Comparison of ENCODE assay signal across 9 cellular contexts in the genomic region with DNA sequence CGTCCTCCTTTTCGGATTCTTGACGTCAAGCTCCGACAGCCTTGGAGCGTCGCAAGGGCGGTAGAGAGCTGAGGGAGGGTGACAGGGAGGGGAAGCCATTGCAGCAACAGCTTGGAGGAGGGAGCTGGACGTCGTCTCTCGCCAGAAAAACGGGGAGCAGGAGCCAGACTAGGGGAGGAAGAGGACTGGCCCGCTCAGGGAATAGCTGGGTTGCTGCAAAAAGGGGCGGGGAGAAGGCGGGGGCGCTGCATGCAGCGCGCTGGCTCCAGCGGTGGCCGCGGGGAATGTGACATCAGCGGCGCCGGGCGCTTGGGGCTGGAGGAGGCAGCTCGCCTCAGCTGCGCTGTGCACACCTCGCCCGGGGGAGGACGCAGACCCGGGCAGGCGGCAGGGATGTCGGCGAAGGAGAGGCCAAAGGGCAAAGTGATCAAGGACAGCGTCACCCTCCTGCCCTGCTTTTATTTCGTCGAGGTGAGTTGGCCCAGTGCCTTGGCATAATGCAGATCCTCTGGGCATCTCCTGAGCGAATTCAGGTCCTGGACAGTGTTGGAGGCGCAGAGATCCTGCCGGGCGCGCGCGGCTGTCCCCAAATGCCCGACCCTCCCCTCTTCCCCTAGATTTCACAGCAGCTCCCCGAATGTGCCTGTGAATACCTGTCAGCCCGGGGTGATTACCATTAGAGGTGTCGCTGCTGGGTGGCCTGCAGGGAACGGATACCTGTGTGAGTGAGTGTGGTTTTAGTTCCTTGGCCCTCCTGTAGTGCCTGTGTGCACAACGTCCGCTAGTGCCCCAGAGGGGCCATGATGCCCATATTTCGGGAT. TPM values are rescaled to one million over a fixed set of nuclear protein-coding genes. Genes with fewer than 3 reads are reported as not detected.
DNase-seq lines count a peak whose midpoint lies in the region; FAIRE-seq and TF ChIP-seq lines count a peak whose summit lies in the region.
"Had no signal": no experiment of that assay in that cellular context is flagged by ENCODE, and none has a peak within 500 bp of the region (broad histone marks: within the 10 kb centered on the region; RNA-seq: fewer than 3 reads in every experiment).

A gene with protein sequence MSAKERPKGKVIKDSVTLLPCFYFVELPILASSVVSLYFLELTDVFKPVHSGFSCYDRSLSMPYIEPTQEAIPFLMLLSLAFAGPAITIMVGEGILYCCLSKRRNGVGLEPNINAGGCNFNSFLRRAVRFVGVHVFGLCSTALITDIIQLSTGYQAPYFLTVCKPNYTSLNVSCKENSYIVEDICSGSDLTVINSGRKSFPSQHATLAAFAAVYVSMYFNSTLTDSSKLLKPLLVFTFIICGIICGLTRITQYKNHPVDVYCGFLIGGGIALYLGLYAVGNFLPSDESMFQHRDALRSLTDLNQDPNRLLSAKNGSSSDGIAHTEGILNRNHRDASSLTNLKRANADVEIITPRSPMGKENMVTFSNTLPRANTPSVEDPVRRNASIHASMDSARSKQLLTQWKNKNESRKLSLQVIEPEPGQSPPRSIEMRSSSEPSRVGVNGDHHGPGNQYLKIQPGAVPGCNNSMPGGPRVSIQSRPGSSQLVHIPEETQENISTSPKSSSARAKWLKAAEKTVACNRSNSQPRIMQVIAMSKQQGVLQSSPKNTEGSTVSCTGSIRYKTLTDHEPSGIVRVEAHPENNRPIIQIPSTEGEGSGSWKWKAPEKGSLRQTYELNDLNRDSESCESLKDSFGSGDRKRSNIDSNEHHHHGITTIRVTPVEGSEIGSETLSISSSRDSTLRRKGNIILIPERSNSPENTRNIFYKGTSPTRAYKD (plus strand): TSS at position 292 of the 821 bp plus-strand sequence. CDS start 102 bp downstream, at position 394.

- H3F3A ChIP-seq in SK-N-SH (replicated peaks; ENCODE audit: insufficient read depth), result no peaks in the 10 kb centered on the region

- WGBS in SK-N-SH (ENCODE audit: low lambda C conversion rate), result 5% methylated on average over 14 of the region's 51 CpGs

- H3K27me3 ChIP-seq in SK-N-SH (ENCODE audit: insufficient read depth), result peaks cover 15% of the 10 kb centered on the region; the same call in 1 of the 2 replicates
- peaks cover 8% of the 10 kb centered on the region for H3K27me3 ChIP-seq in effector memory CD4-positive, alpha-beta T cell (replicated peaks; ENCODE audit: control insufficient read depth, insufficient read depth, low read length, poor library complexity, severe bottlenecking)

- peak within 1 kb of the TSS; percentile 58 to 60 for H3K4me3 ChIP-seq in SK-N-SH (ENCODE audit: low read depth in 2 of 2, low read length in 1 of 2)
- no peak within 1 kb of the TSS for H3K4me3 ChIP-seq in effector memory CD4-positive, alpha-beta T cell (ENCODE audit: insufficient read depth, low read depth, low read length, poor library complexity, severe bottlenecking)

- FAIRE-seq in urothelium cell line (lab: Jason Lieb, UNC), result peak; percentile 81

- no peaks in the 10 kb centered on the region for H3K9me3 ChIP-seq in SK-N-SH
- no peaks in the 10 kb centered on the region for H3K9me3 ChIP-seq in effector memory CD4-positive, alpha-beta T cell (ENCODE audit: control insufficient read depth, low read length)

- peak within 1 kb of the TSS; percentile 79 for H3K4me2 ChIP-seq in SK-N-SH

- no peaks in the 10 kb centered on the region for H4K20me1 ChIP-seq in SK-N-SH (ENCODE audit: insufficient read depth)

- peak within 1 kb of the TSS; percentile 56; the same call in 1 of the 2 replicates for H2AFZ ChIP-seq in SK-N-SH (ENCODE audit: low read depth)

- no peaks in the 10 kb centered on the region for H3K79me2 ChIP-seq in SK-N-SH (ENCODE audit: insufficient read depth)

- CTCF ChIA-PET in SK-N-SH (lab: Yijun Ruan, JAX), result interaction anchor here (0.7 to 1.9 kb wide), 12 partner anchors 8 to 421 kb away, joined by 3 to 12 read pairs (median 3); no protein-coding TSS in a partner anchor

- H3K9me2 ChIP-seq in SK-N-SH, result no peaks in the 10 kb centered on the region

- DNase-seq in stimulated activated CD4-positive, alpha-beta T cell treated with anti-CD3 and anti-CD28 coated beads, Interleukin-15, amount 100 ng/mL, for 24 hours, result peak; percentile 31
- DNase-seq in stimulated activated CD4-positive, alpha-beta T cell treated with anti-CD3 and anti-CD28 coated beads, Interleukin-12 subunit alpha, Interleukin-12 subunit beta, amount 100 ng/mL, for 4 hours, result no peak
- DNase-seq in SK-N-SH (peak; percentile 85), fibroblast of gingiva (ENCODE audit: low read depth) (peak; percentile 39), mucosa of gallbladder (ENCODE audit: low spot score) (peak; percentile 54), urothelium cell line (ENCODE audit: low spot score) (peak; percentile 72), DMS153 (lab: John Stamatoyannopoulos, UW) (no peak)
- no peak for DNase-seq in effector memory CD4-positive, alpha-beta T cell
- DNase-seq: stimulated activated naive B cell treated with anti-CD40 and anti-IgM and Interleukin-4, amounts not matched to agents 10 μg/mL and 1 μg/mL and 100 μg/mL, for 72 hours had no signal

- H3K9ac ChIP-seq in SK-N-SH, result no peak within 1 kb of the TSS

- TF ChIP-seq EP300 in SK-N-SH (IDR thresholded peaks at IDR 0.05; ENCODE audit: borderline replicate concordance in 1 of 2, low read depth in 1 of 2, low read length in 1 of 2), result no peak

- no peaks in the 10 kb centered on the region for H3K36me3 ChIP-seq in SK-N-SH (replicated peaks in 1 of 2; ENCODE audit: control insufficient read depth in 1 of 2, insufficient read depth in 2 of 2, low read length in 1 of 2)
- no peaks in the 10 kb centered on the region for H3K36me3 ChIP-seq in effector memory CD4-positive, alpha-beta T cell (ENCODE audit: control insufficient read depth, insufficient read depth, low read length)

- peak within 1 kb of the TSS in 1 of 2 experiments; percentile 90; a peak in 2 of 4 replicates for H3K27ac ChIP-seq in SK-N-SH (ENCODE audit: low read depth in 2 of 2, low read length in 1 of 2)
- no peak within 1 kb of the TSS for H3K27ac ChIP-seq in effector memory CD4-positive, alpha-beta T cell (ENCODE audit: insufficient read depth, low read length, poor library complexity, severe bottlenecking)

- TF ChIP-seq CTCF in SK-N-SH (IDR thresholded peaks at IDR 0.05), result no peak

- H3K4me1 ChIP-seq in SK-N-SH (ENCODE audit: control insufficient read depth in 1 of 2, insufficient read depth in 2 of 2, low read depth in 1 of 2, low read length in 1 of 2), result peaks cover 0 to 8% of the 10 kb centered on the region in 2 experiments; a peak in 3 of 4 replicates
- peaks cover 4% of the 10 kb centered on the region for H3K4me1 ChIP-seq in effector memory CD4-positive, alpha-beta T cell (ENCODE audit: control insufficient read depth, insufficient read depth, low read length, poor library complexity, severe bottlenecking)

- POLR2A ChIA-PET in SK-N-SH (lab: Yijun Ruan, JAX), result interaction anchor here (0.7 to 1.9 kb wide), 3 partner anchors 37 to 259 kb away, joined by 3 to 10 read pairs (median 8); a partner anchor contains a TSS

- peak; percentile 30; the same call in 1 of the 2 replicates for TF ChIP-seq RAD21 in SK-N-SH (IDR thresholded peaks at IDR 0.05; ENCODE audit: low read length)

TF ChIP-seq in SK-N-SH, 30 proteins besides CTCF, POLR2A, EP300 and RAD21:
- TF ChIP-seq GATA2 (CRISPR knock-in tag; IDR thresholded peaks at IDR 0.05), result peak; percentile 42
- TF ChIP-seq POLR2AphosphoS5 (IDR thresholded peaks at IDR 0.05; ENCODE audit: low read depth, low read length), result no peak
- TF ChIP-seq FOXJ3 (CRISPR knock-in tag; IDR thresholded peaks at IDR 0.05), result 0 out of 2 replicates have a peak, but pooled peaks have one; percentile 61
- TF ChIP-seq NRF1 (IDR thresholded peaks at IDR 0.05; ENCODE audit: low read depth, low read length), result no peak
- TF ChIP-seq, protein P1, sequence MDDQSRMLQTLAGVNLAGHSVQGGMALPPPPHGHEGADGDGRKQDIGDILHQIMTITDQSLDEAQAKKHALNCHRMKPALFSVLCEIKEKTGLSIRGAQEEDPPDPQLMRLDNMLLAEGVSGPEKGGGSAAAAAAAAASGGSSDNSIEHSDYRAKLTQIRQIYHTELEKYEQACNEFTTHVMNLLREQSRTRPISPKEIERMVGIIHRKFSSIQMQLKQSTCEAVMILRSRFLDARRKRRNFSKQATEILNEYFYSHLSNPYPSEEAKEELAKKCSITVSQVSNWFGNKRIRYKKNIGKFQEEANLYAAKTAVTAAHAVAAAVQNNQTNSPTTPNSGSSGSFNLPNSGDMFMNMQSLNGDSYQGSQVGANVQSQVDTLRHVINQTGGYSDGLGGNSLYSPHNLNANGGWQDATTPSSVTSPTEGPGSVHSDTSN (IDR thresholded peaks at IDR 0.05), result no peak
- no peak for TF ChIP-seq FOSL2 (IDR thresholded peaks at IDR 0.05; ENCODE audit: borderline replicate concordance, low read depth)
- TF ChIP-seq MXI1 (IDR thresholded peaks at IDR 0.05; ENCODE audit: low read depth, low read length), result peak; percentile 47; the same call in 1 of the 2 replicates
- TF ChIP-seq, protein P2, sequence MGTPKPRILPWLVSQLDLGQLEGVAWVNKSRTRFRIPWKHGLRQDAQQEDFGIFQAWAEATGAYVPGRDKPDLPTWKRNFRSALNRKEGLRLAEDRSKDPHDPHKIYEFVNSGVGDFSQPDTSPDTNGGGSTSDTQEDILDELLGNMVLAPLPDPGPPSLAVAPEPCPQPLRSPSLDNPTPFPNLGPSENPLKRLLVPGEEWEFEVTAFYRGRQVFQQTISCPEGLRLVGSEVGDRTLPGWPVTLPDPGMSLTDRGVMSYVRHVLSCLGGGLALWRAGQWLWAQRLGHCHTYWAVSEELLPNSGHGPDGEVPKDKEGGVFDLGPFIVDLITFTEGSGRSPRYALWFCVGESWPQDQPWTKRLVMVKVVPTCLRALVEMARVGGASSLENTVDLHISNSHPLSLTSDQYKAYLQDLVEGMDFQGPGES (IDR thresholded peaks at IDR 0.05; ENCODE audit: low read depth, low read length), result no peak

RNA-seq across cellular contexts. Expression of the gene that starts here (rescaled TPM):
- 0.61 and 2.1 TPM in 2 replicates for polyA plus RNA-seq in SK-N-SH (2012; rRNA removed)
- polyA plus RNA-seq in SK-N-SH (2012; cell fraction: cytosol; rRNA removed), result 2.0 and 4.0 TPM in 2 replicates
- 2.9 and 3.6 TPM in 2 replicates for polyA plus RNA-seq in SK-N-SH (2012; cell fraction: nucleus; rRNA removed)
- 2.2 TPM for total RNA-seq in mucosa of gallbladder

Comparison
In these comparisons a context has a peak if more than half of its experiments do, and no peak if none do; other contexts are left out.
1. DNase-seq: peak in stimulated activated CD4-positive, alpha-beta T cell treated with anti-CD3 and anti-CD28 coated beads, Interleukin-15, amount 100 ng/mL, for 24 hours (single experiment), SK-N-SH (single experiment), fibroblast of gingiva (single experiment), mucosa of gallbladder (single experiment) and urothelium cell line (single experiment); none in stimulated activated CD4-positive, alpha-beta T cell treated with anti-CD3 and anti-CD28 coated beads, Interleukin-12 subunit alpha, Interleukin-12 subunit beta, amount 100 ng/mL, for 4 hours (single experiment), DMS153 (single experiment) and effector memory CD4-positive, alpha-beta T cell (0 of 3).